Comparison of ENCODE assay signal across 21 cellular contexts in the genomic region with DNA sequence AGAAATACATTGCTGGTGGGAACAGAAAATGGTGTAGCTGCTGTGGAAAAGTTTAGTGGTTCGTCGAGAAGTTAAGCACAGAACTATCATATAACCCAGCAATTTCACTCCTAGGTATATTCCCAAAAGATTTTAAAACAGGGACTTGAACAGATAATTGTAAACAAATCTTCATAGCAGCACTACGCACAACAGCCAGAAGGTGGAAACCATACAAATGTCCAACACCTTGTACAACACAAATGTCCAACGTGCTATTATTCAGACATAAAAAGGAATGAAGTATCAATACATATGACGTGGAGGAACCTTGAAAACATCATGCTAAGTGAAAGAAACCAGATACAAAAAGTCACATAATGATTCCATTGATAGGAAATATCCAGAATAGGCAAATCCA.
"Had no signal": no experiment of that assay in that cellular context is flagged by ENCODE, and none has a peak within 500 bp of the region (broad histone marks: within the 10 kb centered on the region; RNA-seq: fewer than 3 reads in every experiment).

No MANE protein-coding gene starts in this region.

- H3K27ac ChIP-seq: adrenal gland, right atrium auricular region had no signal

- ATAC-seq: activated T-cell treated with anti-CD3 and anti-CD28 coated beads, Interleukin-2, amount 50 U/mL, for 4 hours; left ventricle myocardium superior; natural killer cell treated with Interleukin-12 subunit alpha and Interleukin-12 subunit beta and Interleukin-15 and Interleukin-18, amount 100 ng/mL, for 72 hours; stimulated activated naive CD8-positive, alpha-beta T cell treated with anti-CD3 and anti-CD28 coated beads, Interleukin-15, Interleukin-2, amounts not matched to agents 100 U/mL and 50 U/mL, for 24 hours; WTC11 had no signal

- H3K9me3 ChIP-seq: adrenal gland, right atrium auricular region had no signal

- H3K4me1 ChIP-seq: adrenal gland, right atrium auricular region had no signal

- H3K4me2 ChIP-seq: smooth muscle cell had no signal

- DNase-seq: activated CD4-positive, alpha-beta memory T cell treated with anti-CD3 and anti-CD28 coated beads, Interleukin-2, amount 10 ng/mL, durations not matched to agents 7 days and 5 days; activated CD4-positive, alpha-beta T cell treated with anti-CD3 and anti-CD28 coated beads for 4 hours; activated effector memory CD4-positive, alpha-beta T cell treated with Interleukin-2 at 50 U/mL for 16 hours; activated T-cell treated with anti-CD3 and anti-CD28 coated beads, Interleukin-2, amount 50 U/mL, for 4 hours; adrenal gland; caudate nucleus; cortex of kidney; effector CD4-positive, alpha-beta T cell; foreskin fibroblast; kidney glomerular epithelial cell; left ventricle myocardium superior; mesenchymal stem cell; nucleus accumbens; stimulated activated CD4-positive, alpha-beta T cell treated with anti-CD3 and anti-CD28 coated beads, Interleukin-4, amount 100 ng/mL, for 4 hours; stimulated activated CD8-positive, alpha-beta memory T cell treated with anti-CD3 and anti-CD28 coated beads, Interleukin-4, amount 100 ng/mL, for 48 hours; stimulated activated naive CD8-positive, alpha-beta T cell treated with anti-CD3 and anti-CD28 coated beads, Interleukin-15, Interleukin-2, amounts not matched to agents 100 U/mL and 50 U/mL, for 24 hours; trophoblast cell had no signal

- H3K27me3 ChIP-seq: adrenal gland, right atrium auricular region had no signal

- H3K4me3 ChIP-seq: adrenal gland, right atrium auricular region, smooth muscle cell had no signal
